ENCODE assay signal across 1 cellular context in the genomic region with DNA sequence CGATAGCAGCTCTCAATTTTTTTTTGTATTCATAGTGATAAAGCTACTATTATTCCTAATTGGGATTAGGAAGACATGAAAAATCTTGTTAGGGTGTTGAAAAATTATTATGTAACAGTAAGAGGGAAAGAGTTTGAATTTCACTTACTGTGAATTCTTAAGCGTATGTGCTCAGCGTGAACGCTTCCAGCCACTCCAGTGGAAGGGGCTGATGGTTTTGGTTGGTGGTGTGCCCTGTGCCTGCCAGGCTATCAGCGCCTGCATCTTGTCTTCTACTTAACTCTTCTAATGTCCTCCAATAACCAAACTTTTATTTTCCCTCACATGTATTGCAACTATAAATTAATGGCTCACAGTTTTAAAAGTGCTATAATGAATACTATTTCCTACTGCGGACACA.
TF ChIP-seq lines count a peak whose summit lies in the region.

No MANE protein-coding gene starts in this region.

TF ChIP-seq in SK-N-SH, 30 proteins besides CTCF, POLR2A, EP300 and RAD21:
- TF ChIP-seq, protein P1, sequence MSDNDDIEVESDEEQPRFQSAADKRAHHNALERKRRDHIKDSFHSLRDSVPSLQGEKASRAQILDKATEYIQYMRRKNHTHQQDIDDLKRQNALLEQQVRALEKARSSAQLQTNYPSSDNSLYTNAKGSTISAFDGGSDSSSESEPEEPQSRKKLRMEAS (IDR thresholded peaks at IDR 0.05; ENCODE audit: low read depth), result no peak
- TF ChIP-seq NRF1 (IDR thresholded peaks at IDR 0.05; ENCODE audit: low read depth, low read length), result no peak
- TF ChIP-seq MXI1 (IDR thresholded peaks at IDR 0.05; ENCODE audit: low read depth, low read length), result no peak
- TF ChIP-seq TEAD4 (IDR thresholded peaks at IDR 0.05; ENCODE audit: borderline replicate concordance, insufficient read depth), result no peak
- no peak for TF ChIP-seq RXRA (IDR thresholded peaks at IDR 0.05; ENCODE audit: borderline replicate concordance, low read depth)
- TF ChIP-seq FOXM1 (IDR thresholded peaks at IDR 0.05; ENCODE audit: low read depth), result no peak
- TF ChIP-seq, protein P2, sequence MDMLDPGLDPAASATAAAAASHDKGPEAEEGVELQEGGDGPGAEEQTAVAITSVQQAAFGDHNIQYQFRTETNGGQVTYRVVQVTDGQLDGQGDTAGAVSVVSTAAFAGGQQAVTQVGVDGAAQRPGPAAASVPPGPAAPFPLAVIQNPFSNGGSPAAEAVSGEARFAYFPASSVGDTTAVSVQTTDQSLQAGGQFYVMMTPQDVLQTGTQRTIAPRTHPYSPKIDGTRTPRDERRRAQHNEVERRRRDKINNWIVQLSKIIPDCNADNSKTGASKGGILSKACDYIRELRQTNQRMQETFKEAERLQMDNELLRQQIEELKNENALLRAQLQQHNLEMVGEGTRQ (IDR thresholded peaks at IDR 0.05; ENCODE audit: borderline replicate concordance, low read depth, low read length), result no peak
- TF ChIP-seq, protein P3, sequence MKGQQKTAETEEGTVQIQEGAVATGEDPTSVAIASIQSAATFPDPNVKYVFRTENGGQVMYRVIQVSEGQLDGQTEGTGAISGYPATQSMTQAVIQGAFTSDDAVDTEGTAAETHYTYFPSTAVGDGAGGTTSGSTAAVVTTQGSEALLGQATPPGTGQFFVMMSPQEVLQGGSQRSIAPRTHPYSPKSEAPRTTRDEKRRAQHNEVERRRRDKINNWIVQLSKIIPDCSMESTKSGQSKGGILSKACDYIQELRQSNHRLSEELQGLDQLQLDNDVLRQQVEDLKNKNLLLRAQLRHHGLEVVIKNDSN (IDR thresholded peaks at IDR 0.05; ENCODE audit: borderline replicate concordance, low read depth), result no peak
- TF ChIP-seq RCOR1 (IDR thresholded peaks at IDR 0.05; ENCODE audit: low read length), result no peak
- TF ChIP-seq MEF2A (IDR thresholded peaks at IDR 0.05; ENCODE audit: borderline replicate concordance, low read depth), result no peak
- TF ChIP-seq SIN3A (IDR thresholded peaks at IDR 0.05; ENCODE audit: borderline replicate concordance, low read depth, low read length), result no peak
- TF ChIP-seq EZH2phosphoT487 (IDR thresholded peaks at IDR 0.05; ENCODE audit: borderline replicate concordance, low read depth), result no peak
TF ChIP-seq in SK-N-SH: peak in this region for 0.
